Comparison of ENCODE assay signal across 8 cellular contexts in the genomic region with DNA sequence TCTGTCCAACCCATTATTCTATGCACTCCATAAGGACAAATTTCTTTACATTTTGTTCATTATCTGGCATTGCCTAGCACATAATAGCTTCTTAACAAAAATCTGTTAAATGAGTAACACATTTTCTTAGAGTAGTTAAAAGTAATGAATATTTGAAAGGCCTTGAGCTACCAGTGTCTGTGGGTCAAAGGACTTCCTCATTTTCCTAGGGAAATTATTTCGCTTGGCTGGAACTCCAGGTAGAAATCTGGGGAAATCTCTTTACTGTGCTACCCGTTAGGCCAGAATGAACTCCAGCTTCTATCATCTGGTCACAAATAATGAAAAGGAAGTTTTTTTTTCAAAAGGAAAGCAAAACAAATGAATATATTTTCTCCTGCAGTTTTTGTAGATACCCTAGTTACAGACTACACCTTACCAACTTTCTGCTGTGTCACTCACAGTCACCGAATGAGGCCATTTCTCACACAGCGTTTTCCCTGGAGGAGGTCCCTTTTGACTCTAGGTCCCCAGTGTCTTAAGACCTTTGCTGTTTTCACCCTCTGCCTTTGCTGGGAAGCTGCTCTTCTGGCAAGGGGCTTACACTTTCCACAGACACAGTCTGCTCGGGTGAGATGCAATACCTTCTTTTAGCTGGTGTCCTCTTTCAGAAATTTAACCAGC. TPM values are rescaled to one million over a fixed set of nuclear protein-coding genes. Genes with fewer than 3 reads are reported as not detected.
A peak's percentile ranks its signal among the peaks of the same experiment; 100 is the strongest.
DNase-seq lines count a peak whose midpoint lies in the region; ATAC-seq, FAIRE-seq and TF ChIP-seq lines count a peak whose summit lies in the region.

No MANE protein-coding gene starts in this region.

- no peak for FAIRE-seq in HepG2 (lab: Jason Lieb, UNC)

- TF ChIP-seq POLR2A in HepG2 (IDR thresholded peaks at IDR 0.05; ENCODE audit: insufficient read depth in 1 of 2, low read depth in 2 of 2, low read length in 2 of 2) = no peak

- peaks cover 35 to 44% (median 36%) of the 10 kb centered on the region in 3 donors for H3K4me1 Mint-ChIP-seq in T-cell

- no peaks in the 10 kb centered on the region for H3K4me1 ChIP-seq in HepG2 (ENCODE audit: insufficient read depth, low read length)

- H3K79me2 ChIP-seq in HepG2 (ENCODE audit: insufficient read depth, low read length) = no peaks in the 10 kb centered on the region

- no peak overlapping the region for H3K27ac ChIP-seq in HepG2 (ENCODE audit: extremely low read length, insufficient read depth, low read length)
- no peak overlapping the region for H3K27ac ChIP-seq in substantia nigra (ENCODE audit: low read depth, low read length, poor library complexity, severe bottlenecking)

- H3K36me3 Mint-ChIP-seq in T-cell = peaks cover 5% of the 10 kb centered on the region

- in situ Hi-C loops in HepG2 (cut with HindIII; ENCODE audit: extremely low pct_ligation_motif_present, low pct_unique_long_range_greater_than_20kb) = no loop called here

- no peaks in the 10 kb centered on the region for H3K9me3 ChIP-seq in HepG2 (ENCODE audit: low read length)

- TF ChIP-seq CTCF in HepG2 (CRISPR knock-in tag; IDR thresholded peaks at IDR 0.05) = no peak

- no peaks in the 10 kb centered on the region for H4K20me1 ChIP-seq in HepG2 (ENCODE audit: insufficient read depth, low read length)

- POLR2A ChIA-PET in T-cell (lab: Charles Lee) = interaction anchor here (0.6 to 1.0 kb wide), 3 partner anchors 9 to 67 kb away, joined by 3 read pairs; no protein-coding TSS in a partner anchor
- POLR2A ChIA-PET in HepG2 (lab: Yijun Ruan, JAX) = no interaction called here

- ATAC-seq in GM21737 (IDR thresholded peaks at IDR 0.05; ENCODE audit: unreplicated experiment) = peak; percentile 44
- ATAC-seq in T-cell (replicated peaks in 1 of 4) = peak in 1 of 4 experiments; percentile 19
- no peak for ATAC-seq in HepG2
- ATAC-seq in GM18858 (IDR thresholded peaks at IDR 0.05; ENCODE audit: unreplicated experiment) = no peak

- 18% methylated on average over 5 of the region's 5 CpGs for WGBS in HepG2 (ENCODE audit: low lambda C conversion rate)

- H3K27me3 Mint-ChIP-seq in T-cell = no peaks in the 10 kb centered on the region

- no peaks in the 10 kb centered on the region for H3K9me3 Mint-ChIP-seq in T-cell

- TF ChIP-seq RAD21 in HepG2 (CRISPR knock-in tag; IDR thresholded peaks at IDR 0.05) = no peak

- H3K27me3 ChIP-seq in HepG2 (ENCODE audit: control insufficient read depth in 1 of 2, insufficient read depth in 2 of 2, low read length in 2 of 2) = peaks cover 2 to 3% of the 10 kb centered on the region in 2 experiments; a peak in 2 of 5 replicates

- H3K4me3 ChIP-seq in GM08714 (ENCODE audit: low read length) (peak overlapping the region; percentile 99), HepG2 (replicated peaks in 1 of 3; ENCODE audit: insufficient read depth in 1 of 3, low read depth in 2 of 3, low read length in 3 of 3) (no peak overlapping the region)

- TF ChIP-seq EP300 in HepG2 (IDR thresholded peaks at IDR 0.05; ENCODE audit: low read depth in 2 of 2, low read length in 2 of 2) = no peak
- no peak for TF ChIP-seq EP300 in HepG2 (CRISPR knock-in tag; IDR thresholded peaks at IDR 0.05; ENCODE audit: borderline replicate concordance)

- no peak for DNase-seq in T-cell
- no peak for DNase-seq in HepG2 (ENCODE audit: low spot score)
- no peak for DNase-seq in MV-4-11 (lab: John Stamatoyannopoulos, UW)
- no peak for DNase-seq in substantia nigra (lab: John Stamatoyannopoulos, UW)
- no peak for DNase-seq in foreskin melanocyte

- peak overlapping the region; percentile 86 to 87 (median 86) for H3K4me3 Mint-ChIP-seq in T-cell

- no peak overlapping the region for H2AFZ ChIP-seq in HepG2 (ENCODE audit: low read length)

- peak overlapping the region; percentile 77 to 90 for H3K27ac Mint-ChIP-seq in T-cell

- CTCF ChIA-PET in T-cell (lab: Charles Lee) = interaction anchor here (0.6 to 1.8 kb wide), 4 partner anchors 29 to 82 kb away, joined by 3 to 8 read pairs (median 3); a partner anchor contains a TSS
- CTCF ChIA-PET in HepG2 (lab: Yijun Ruan, JAX; ENCODE audit: low intra/inter-chr PET ratio, low total read pairs) = no interaction called here

- BruUV-seq in HepG2 (replicated peaks; lab: Mats Ljungman, UMichigan) = no TSS peak

- no peak overlapping the region for H3K4me2 ChIP-seq in HepG2 (ENCODE audit: low read depth, low read length)

- intact Hi-C loops in HepG2 (cut with micrococcal nuclease; ENCODE audit: unreplicated experiment) = no loop called here

- H3K36me3 ChIP-seq in HepG2 (replicated peaks in 1 of 2; ENCODE audit: control insufficient read depth in 1 of 2, insufficient read depth in 2 of 2, low read length in 2 of 2) = no peaks in the 10 kb centered on the region

- no peak overlapping the region for H3K9ac ChIP-seq in HepG2 (ENCODE audit: insufficient read depth, low read depth, low read length)

TF ChIP-seq in HepG2, 621 proteins besides CTCF, POLR2A, EP300 and RAD21:
- TF ChIP-seq SAP130 (CRISPR knock-in tag; IDR thresholded peaks at IDR 0.05; ENCODE audit: low read depth) = no peak
- 0 out of 2 replicates have a peak, but pooled peaks have one; percentile 14 for TF ChIP-seq NFE2L2 (IDR thresholded peaks at IDR 0.05; ENCODE audit: low read length)

RNA-seq across cellular contexts. Expression of a gene that starts 1.6 kb away (rescaled TPM):
- total RNA-seq in T-cell (10 to 100 TPM; 24.7 to 45.5 (median 32.8) TPM), HepG2 (2016; rRNA removed; fragmentation: Illumina TruSeq; extraction: Trizol) (not detected in 2 replicates)
- total RNA-seq in HepG2 (2016; cell fraction: cytosol; rRNA removed; fragmentation: Illumina TruSeq; extraction: Trizol; ENCODE audit: low read depth) = not detected in 2 replicates
- total RNA-seq in HepG2 (2016; cell fraction: insoluble cytoplasmic fraction; rRNA removed; fragmentation: Illumina TruSeq; extraction: Trizol) = not detected in 2 replicates
- not detected in 2 replicates for total RNA-seq in HepG2 (2016; cell fraction: membrane; rRNA removed; fragmentation: Illumina TruSeq; extraction: Trizol)
- not detected in 2 replicates for total RNA-seq in HepG2 (2016; cell fraction: nucleus; rRNA removed; fragmentation: Illumina TruSeq; extraction: Trizol)
- not detected in 2 replicates for polyA plus RNA-seq in HepG2 (2011; rRNA removed)
- polyA plus RNA-seq in HepG2 (2011; cell fraction: cytosol; rRNA removed) = not detected in 2 replicates
- 0.10 TPM in 1 of 2 replicates, not detected in the other for polyA plus RNA-seq in HepG2 (2011; cell fraction: nucleus; rRNA removed)
- polyA plus RNA-seq in HepG2 (2012) = not detected in 2 replicates
- polyA plus RNA-seq in HepG2 (2016; cell fraction: cytosol; fragmentation: Illumina TruSeq; extraction: Trizol; ENCODE audit: low read depth) = not detected in 2 replicates
- polyA plus RNA-seq in HepG2 (2016; cell fraction: insoluble cytoplasmic fraction; fragmentation: Illumina TruSeq; extraction: Trizol; ENCODE audit: low read depth) = not detected in 2 replicates
- polyA plus RNA-seq in HepG2 (2016; cell fraction: membrane; fragmentation: Illumina TruSeq; extraction: Trizol; ENCODE audit: low read depth) = not detected in 2 replicates
- not detected in 2 replicates for polyA plus RNA-seq in HepG2 (2016; cell fraction: nucleus; fragmentation: Illumina TruSeq; extraction: Trizol; ENCODE audit: insufficient read depth, low read depth)
- 0.68 TPM in 1 of 2 replicates, not detected in the other for polyA minus RNA-seq in HepG2 (2011; rRNA and poly(A)+ RNA removed; ENCODE audit: low replicate concordance)
- not detected in 2 replicates for polyA minus RNA-seq in HepG2 (2011; cell fraction: cytosol; rRNA and poly(A)+ RNA removed)
- not detected in 2 replicates for polyA minus RNA-seq in HepG2 (2011; cell fraction: nucleus; rRNA and poly(A)+ RNA removed)

RNA-seq across cellular contexts. Expression of a gene that starts 28.8 kb away (rescaled TPM):
- total RNA-seq in T-cell = 10 to 100 TPM; 28.2 to 42.2 (median 38.1) TPM
- total RNA-seq in HepG2 (2016; rRNA removed; fragmentation: Illumina TruSeq; extraction: Trizol) = 1.5 and 3.0 TPM in 2 replicates
- under 0.01 and 0.09 TPM in 2 replicates for total RNA-seq in HepG2 (2016; cell fraction: cytosol; rRNA removed; fragmentation: Illumina TruSeq; extraction: Trizol; ENCODE audit: low read depth)
- total RNA-seq in HepG2 (2016; cell fraction: insoluble cytoplasmic fraction; rRNA removed; fragmentation: Illumina TruSeq; extraction: Trizol) = 1.5 and 2.9 TPM in 2 replicates
- total RNA-seq in HepG2 (2016; cell fraction: membrane; rRNA removed; fragmentation: Illumina TruSeq; extraction: Trizol) = 0.41 and 0.62 TPM in 2 replicates
- 1.9 and 2.1 TPM in 2 replicates for total RNA-seq in HepG2 (2016; cell fraction: nucleus; rRNA removed; fragmentation: Illumina TruSeq; extraction: Trizol)
- polyA plus RNA-seq in HepG2 (2011; rRNA removed) = 0.08 and 0.13 TPM in 2 replicates
- 0.01 and 0.06 TPM in 2 replicates for polyA plus RNA-seq in HepG2 (2011; cell fraction: cytosol; rRNA removed)
- polyA plus RNA-seq in HepG2 (2011; cell fraction: nucleus; rRNA removed) = 0.14 TPM in 2 replicates
- polyA plus RNA-seq in HepG2 (2012) = 0.30 and 0.37 TPM in 2 replicates
- 0.02 and 0.05 TPM in 2 replicates for polyA plus RNA-seq in HepG2 (2016; cell fraction: cytosol; fragmentation: Illumina TruSeq; extraction: Trizol; ENCODE audit: low read depth)
- polyA plus RNA-seq in HepG2 (2016; cell fraction: insoluble cytoplasmic fraction; fragmentation: Illumina TruSeq; extraction: Trizol; ENCODE audit: low read depth) = 0.88 and 1.1 TPM in 2 replicates
- polyA plus RNA-seq in HepG2 (2016; cell fraction: membrane; fragmentation: Illumina TruSeq; extraction: Trizol; ENCODE audit: low read depth) = 0.03 and 0.10 TPM in 2 replicates
- polyA plus RNA-seq in HepG2 (2016; cell fraction: nucleus; fragmentation: Illumina TruSeq; extraction: Trizol; ENCODE audit: insufficient read depth, low read depth) = 0.89 and 1.2 TPM in 2 replicates
- 0.04 and 3.3 TPM in 2 replicates for polyA minus RNA-seq in HepG2 (2011; rRNA and poly(A)+ RNA removed; ENCODE audit: low replicate concordance)
- 0.18 and 0.20 TPM in 2 replicates for polyA minus RNA-seq in HepG2 (2011; cell fraction: cytosol; rRNA and poly(A)+ RNA removed)
- 1.4 and 3.0 TPM in 2 replicates for polyA minus RNA-seq in HepG2 (2011; cell fraction: nucleus; rRNA and poly(A)+ RNA removed)

Comparison
In these comparisons a context has a peak if more than half of its experiments do, and no peak if none do; other contexts are left out.
1. RNA of a gene that starts 1.6 kb away (total RNA-seq): 24.7 to 45.5 TPM in T-cell; not detected in HepG2; every median in the first group is over 10 times any median in the second.
2. RNA of a gene that starts 28.8 kb away (total RNA-seq): 28.2 to 42.2 TPM in T-cell; under 0.01 to 3.0 TPM in HepG2; every median in the first group is over 4 times any median in the second.